In genomic region chr15:78353093-78353492, GRCh38 we compare ENCODE assay signal across 2 cellular contexts.
TF ChIP-seq lines count a peak whose summit lies in the region.

No MANE protein-coding gene starts in this region.

TF ChIP-seq in GM23338, 12 proteins besides CTCF, POLR2A, EP300 and RAD21 (continued from another document):
- TF ChIP-seq, protein P1, sequence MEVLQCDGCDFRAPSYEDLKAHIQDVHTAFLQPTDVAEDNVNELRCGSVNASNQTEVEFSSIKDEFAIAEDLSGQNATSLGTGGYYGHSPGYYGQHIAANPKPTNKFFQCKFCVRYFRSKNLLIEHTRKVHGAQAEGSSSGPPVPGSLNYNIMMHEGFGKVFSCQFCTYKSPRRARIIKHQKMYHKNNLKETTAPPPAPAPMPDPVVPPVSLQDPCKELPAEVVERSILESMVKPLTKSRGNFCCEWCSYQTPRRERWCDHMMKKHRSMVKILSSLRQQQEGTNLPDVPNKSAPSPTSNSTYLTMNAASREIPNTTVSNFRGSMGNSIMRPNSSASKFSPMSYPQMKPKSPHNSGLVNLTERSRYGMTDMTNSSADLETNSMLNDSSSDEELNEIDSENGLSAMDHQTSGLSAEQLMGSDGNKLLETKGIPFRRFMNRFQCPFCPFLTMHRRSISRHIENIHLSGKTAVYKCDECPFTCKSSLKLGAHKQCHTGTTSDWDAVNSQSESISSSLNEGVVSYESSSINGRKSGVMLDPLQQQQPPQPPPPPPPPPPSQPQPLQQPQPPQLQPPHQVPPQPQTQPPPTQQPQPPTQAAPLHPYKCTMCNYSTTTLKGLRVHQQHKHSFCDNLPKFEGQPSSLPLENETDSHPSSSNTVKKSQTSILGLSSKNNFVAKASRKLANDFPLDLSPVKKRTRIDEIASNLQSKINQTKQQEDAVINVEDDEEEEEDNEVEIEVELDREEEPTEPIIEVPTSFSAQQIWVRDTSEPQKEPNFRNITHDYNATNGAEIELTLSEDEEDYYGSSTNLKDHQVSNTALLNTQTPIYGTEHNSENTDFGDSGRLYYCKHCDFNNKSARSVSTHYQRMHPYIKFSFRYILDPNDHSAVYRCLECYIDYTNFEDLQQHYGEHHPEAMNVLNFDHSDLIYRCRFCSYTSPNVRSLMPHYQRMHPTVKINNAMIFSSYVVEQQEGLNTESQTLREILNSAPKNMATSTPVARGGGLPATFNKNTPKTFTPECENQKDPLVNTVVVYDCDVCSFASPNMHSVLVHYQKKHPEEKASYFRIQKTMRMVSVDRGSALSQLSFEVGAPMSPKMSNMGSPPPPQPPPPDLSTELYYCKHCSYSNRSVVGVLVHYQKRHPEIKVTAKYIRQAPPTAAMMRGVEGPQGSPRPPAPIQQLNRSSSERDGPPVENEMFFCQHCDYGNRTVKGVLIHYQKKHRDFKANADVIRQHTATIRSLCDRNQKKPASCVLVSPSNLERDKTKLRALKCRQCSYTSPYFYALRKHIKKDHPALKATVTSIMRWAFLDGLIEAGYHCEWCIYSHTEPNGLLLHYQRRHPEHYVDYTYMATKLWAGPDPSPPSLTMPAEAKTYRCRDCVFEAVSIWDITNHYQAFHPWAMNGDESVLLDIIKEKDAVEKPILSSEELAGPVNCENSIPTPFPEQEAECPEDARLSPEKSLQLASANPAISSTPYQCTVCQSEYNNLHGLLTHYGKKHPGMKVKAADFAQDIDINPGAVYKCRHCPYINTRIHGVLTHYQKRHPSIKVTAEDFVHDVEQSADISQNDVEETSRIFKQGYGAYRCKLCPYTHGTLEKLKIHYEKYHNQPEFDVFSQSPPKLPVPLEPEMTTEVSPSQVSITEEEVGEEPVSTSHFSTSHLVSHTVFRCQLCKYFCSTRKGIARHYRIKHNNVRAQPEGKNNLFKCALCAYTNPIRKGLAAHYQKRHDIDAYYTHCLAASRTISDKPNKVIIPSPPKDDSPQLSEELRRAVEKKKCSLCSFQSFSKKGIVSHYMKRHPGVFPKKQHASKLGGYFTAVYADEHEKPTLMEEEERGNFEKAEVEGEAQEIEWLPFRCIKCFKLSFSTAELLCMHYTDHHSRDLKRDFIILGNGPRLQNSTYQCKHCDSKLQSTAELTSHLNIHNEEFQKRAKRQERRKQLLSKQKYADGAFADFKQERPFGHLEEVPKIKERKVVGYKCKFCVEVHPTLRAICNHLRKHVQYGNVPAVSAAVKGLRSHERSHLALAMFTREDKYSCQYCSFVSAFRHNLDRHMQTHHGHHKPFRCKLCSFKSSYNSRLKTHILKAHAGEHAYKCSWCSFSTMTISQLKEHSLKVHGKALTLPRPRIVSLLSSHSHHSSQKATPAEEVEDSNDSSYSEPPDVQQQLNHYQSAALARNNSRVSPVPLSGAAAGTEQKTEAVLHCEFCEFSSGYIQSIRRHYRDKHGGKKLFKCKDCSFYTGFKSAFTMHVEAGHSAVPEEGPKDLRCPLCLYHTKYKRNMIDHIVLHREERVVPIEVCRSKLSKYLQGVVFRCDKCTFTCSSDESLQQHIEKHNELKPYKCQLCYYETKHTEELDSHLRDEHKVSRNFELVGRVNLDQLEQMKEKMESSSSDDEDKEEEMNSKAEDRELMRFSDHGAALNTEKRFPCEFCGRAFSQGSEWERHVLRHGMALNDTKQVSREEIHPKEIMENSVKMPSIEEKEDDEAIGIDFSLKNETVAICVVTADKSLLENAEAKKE (CRISPR knock-in tag; IDR thresholded peaks at IDR 0.05) = no peak
- TF ChIP-seq ZNF114 (CRISPR knock-in tag; IDR thresholded peaks at IDR 0.05) = no peak
- TF ChIP-seq REST (IDR thresholded peaks at IDR 0.05; ENCODE audit: unreplicated experiment) = no peak
- no peak for TF ChIP-seq NANOG (IDR thresholded peaks at IDR 0.05; ENCODE audit: borderline replicate concordance)
- no peak for TF ChIP-seq EZH2phosphoT487 (IDR thresholded peaks at IDR 0.05; ENCODE audit: unreplicated experiment)
- TF ChIP-seq EZH2 (IDR thresholded peaks at IDR 0.05; ENCODE audit: low read depth, unreplicated experiment) = no peak
- TF ChIP-seq STAT1 (IDR thresholded peaks at IDR 0.05; ENCODE audit: unreplicated experiment) = no peak
- TF ChIP-seq, protein P2, sequence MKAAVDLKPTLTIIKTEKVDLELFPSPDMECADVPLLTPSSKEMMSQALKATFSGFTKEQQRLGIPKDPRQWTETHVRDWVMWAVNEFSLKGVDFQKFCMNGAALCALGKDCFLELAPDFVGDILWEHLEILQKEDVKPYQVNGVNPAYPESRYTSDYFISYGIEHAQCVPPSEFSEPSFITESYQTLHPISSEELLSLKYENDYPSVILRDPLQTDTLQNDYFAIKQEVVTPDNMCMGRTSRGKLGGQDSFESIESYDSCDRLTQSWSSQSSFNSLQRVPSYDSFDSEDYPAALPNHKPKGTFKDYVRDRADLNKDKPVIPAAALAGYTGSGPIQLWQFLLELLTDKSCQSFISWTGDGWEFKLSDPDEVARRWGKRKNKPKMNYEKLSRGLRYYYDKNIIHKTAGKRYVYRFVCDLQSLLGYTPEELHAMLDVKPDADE (IDR thresholded peaks at IDR 0.05) = no peak
- TF ChIP-seq POLR2AphosphoS5 (IDR thresholded peaks at IDR 0.05; ENCODE audit: low read depth) = no peak
- no peak for TF ChIP-seq JUNB (IDR thresholded peaks at IDR 0.05; ENCODE audit: unreplicated experiment)
- TF ChIP-seq ZNF331 (CRISPR knock-in tag; IDR thresholded peaks at IDR 0.05; ENCODE audit: low read depth) = no peak

TF ChIP-seq in GM12878, 131 proteins besides CTCF, POLR2A, EP300 and RAD21 (continued from another document):
- TF ChIP-seq, protein P3, sequence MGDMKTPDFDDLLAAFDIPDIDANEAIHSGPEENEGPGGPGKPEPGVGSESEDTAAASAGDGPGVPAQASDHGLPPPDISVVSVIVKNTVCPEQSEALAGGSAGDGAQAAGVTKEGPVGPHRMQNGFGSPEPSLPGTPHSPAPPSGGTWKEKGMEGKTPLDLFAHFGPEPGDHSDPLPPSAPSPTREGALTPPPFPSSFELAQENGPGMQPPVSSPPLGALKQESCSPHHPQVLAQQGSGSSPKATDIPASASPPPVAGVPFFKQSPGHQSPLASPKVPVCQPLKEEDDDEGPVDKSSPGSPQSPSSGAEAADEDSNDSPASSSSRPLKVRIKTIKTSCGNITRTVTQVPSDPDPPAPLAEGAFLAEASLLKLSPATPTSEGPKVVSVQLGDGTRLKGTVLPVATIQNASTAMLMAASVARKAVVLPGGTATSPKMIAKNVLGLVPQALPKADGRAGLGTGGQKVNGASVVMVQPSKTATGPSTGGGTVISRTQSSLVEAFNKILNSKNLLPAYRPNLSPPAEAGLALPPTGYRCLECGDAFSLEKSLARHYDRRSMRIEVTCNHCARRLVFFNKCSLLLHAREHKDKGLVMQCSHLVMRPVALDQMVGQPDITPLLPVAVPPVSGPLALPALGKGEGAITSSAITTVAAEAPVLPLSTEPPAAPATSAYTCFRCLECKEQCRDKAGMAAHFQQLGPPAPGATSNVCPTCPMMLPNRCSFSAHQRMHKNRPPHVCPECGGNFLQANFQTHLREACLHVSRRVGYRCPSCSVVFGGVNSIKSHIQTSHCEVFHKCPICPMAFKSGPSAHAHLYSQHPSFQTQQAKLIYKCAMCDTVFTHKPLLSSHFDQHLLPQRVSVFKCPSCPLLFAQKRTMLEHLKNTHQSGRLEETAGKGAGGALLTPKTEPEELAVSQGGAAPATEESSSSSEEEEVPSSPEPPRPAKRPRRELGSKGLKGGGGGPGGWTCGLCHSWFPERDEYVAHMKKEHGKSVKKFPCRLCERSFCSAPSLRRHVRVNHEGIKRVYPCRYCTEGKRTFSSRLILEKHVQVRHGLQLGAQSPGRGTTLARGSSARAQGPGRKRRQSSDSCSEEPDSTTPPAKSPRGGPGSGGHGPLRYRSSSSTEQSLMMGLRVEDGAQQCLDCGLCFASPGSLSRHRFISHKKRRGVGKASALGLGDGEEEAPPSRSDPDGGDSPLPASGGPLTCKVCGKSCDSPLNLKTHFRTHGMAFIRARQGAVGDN (IDR thresholded peaks at IDR 0.05) = no peak
- 0 out of 2 replicates have a peak, but pooled peaks have one; percentile 33 for TF ChIP-seq YY1 (IDR thresholded peaks at IDR 0.05; ENCODE audit: low read depth, low read length)
- peak; percentile 18 for TF ChIP-seq USF1 (IDR thresholded peaks at IDR 0.05; ENCODE audit: borderline replicate concordance, extremely low read length, insufficient read depth, low read depth, low read length)
- no peak for TF ChIP-seq MTA2 (IDR thresholded peaks at IDR 0.05; ENCODE audit: low read depth)
- peak in 1 of 2 experiments; percentile 54; a peak in 2 of 4 replicates for TF ChIP-seq IKZF2 (IDR thresholded peaks at IDR 0.05)
- peak; percentile 98 for TF ChIP-seq RAD51 (IDR thresholded peaks at IDR 0.05)
- TF ChIP-seq PBX3 (IDR thresholded peaks at IDR 0.05; ENCODE audit: insufficient replicate concordance, low read depth, low read length) = no peak
- no peak for TF ChIP-seq SREBF2 (IDR thresholded peaks at IDR 0.05; ENCODE audit: low read length)
- peak; percentile 45 for TF ChIP-seq IKZF1 (conservative IDR thresholded peaks at IDR 0.05)
- TF ChIP-seq, protein P4, sequence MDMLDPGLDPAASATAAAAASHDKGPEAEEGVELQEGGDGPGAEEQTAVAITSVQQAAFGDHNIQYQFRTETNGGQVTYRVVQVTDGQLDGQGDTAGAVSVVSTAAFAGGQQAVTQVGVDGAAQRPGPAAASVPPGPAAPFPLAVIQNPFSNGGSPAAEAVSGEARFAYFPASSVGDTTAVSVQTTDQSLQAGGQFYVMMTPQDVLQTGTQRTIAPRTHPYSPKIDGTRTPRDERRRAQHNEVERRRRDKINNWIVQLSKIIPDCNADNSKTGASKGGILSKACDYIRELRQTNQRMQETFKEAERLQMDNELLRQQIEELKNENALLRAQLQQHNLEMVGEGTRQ (IDR thresholded peaks at IDR 0.05; ENCODE audit: borderline replicate concordance, low read depth, low read length) = peak; percentile 31; the same call in 1 of the 2 replicates
